Comparison of ENCODE assay signal across 8 cellular contexts in genomic region chr5:38845555-38846378, GRCh38. TPM values are rescaled to one million over a fixed set of nuclear protein-coding genes. Genes with fewer than 3 reads are reported as not detected.
DNase-seq lines count a peak whose midpoint lies in the region; ATAC-seq and TF ChIP-seq lines count a peak whose summit lies in the region.

OSMR (plus strand) TSS chr5:38846012; CDS start chr5:38869045, 23,033 bp downstream.

- ATAC-seq in sciatic nerve (peak; percentile 96), GM19328 (IDR thresholded peaks at IDR 0.05; ENCODE audit: unreplicated experiment) (no peak)

- peak; percentile 58 for DNase-seq in ELF-1 (ENCODE audit: low read depth, low spot score)
- peak; percentile 2 for DNase-seq in NCI-H1105 treated with DMSO at 0.1 percent for 48 hours (lab: John Stamatoyannopoulos, UW)
- DNase-seq in cardiac fibroblast (ENCODE audit: low read depth in 2 of 2) = peak; percentile 99 to 100
- peak; percentile 63 for DNase-seq in iPS-NIHi7 (ENCODE audit: extremely low spot score)
- DNase-seq in sciatic nerve (ENCODE audit: low spot score) = peak; percentile 95
- no peak for DNase-seq in NCI-H187 treated with DMSO at 0.1 percent for 48 hours (lab: John Stamatoyannopoulos, UW)
- no peak for DNase-seq in AML-193 (lab: John Stamatoyannopoulos, UW)

- intact Hi-C loops in sciatic nerve (cut with DNase I) = no loop called here

- peak within 1 kb of the TSS; percentile 92 to 93 for H3K4me3 ChIP-seq in cardiac fibroblast (replicated peaks in 1 of 2; ENCODE audit: low read depth in 2 of 2, low read length in 2 of 2)

- TF ChIP-seq CTCF in cardiac fibroblast (IDR thresholded peaks at IDR 0.05; ENCODE audit: low read depth, low read length) = no peak

RNA-seq across cellular contexts. Expression of gene OSMR, which starts in this region (rescaled TPM):
- 103 TPM for total RNA-seq in sciatic nerve

Comparison
In these comparisons a context has a peak if more than half of its experiments do, and no peak if none do; other contexts are left out.
1. DNase-seq: peak in ELF-1 (single experiment), NCI-H1105 treated with DMSO at 0.1 percent for 48 hours (single experiment), cardiac fibroblast (2 of 2), iPS-NIHi7 (single experiment) and sciatic nerve (single experiment); none in NCI-H187 treated with DMSO at 0.1 percent for 48 hours (single experiment) and AML-193 (0 of 2).